In the genomic region with DNA sequence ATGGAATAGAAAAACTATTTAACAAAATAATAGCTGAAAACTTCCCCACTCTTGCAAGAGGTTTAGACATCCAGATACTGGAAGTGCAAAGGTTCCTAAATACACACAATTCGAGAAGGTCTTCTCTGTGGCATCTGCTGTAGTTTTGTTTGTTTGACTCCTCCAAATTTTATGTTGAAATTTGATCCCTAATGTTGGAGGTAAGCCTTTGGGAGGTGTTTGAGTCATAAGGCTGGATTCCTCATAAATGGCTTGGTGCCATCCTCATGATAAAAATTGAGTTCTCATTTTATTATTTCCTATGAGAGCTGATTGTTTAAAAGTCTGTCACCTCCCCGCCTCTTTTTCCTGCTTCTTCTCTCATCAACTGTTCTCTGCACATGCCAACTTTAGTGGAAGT, we compare ENCODE assay signal across 15 cellular contexts.
A peak's percentile ranks its signal among the peaks of the same experiment; 100 is the strongest.
DNase-seq lines count a peak whose midpoint lies in the region; ATAC-seq, FAIRE-seq and TF ChIP-seq lines count a peak whose summit lies in the region.
"Had no signal": no experiment of that assay in that cellular context is flagged by ENCODE, and none has a peak within 500 bp of the region (broad histone marks: within the 10 kb centered on the region; RNA-seq: fewer than 3 reads in every experiment).

No MANE protein-coding gene starts in this region.

- TF ChIP-seq CTCF in bronchial epithelial cell (IDR thresholded peaks at IDR 0.05; ENCODE audit: insufficient read depth, low read length, severe bottlenecking): no peak

- FAIRE-seq in bronchial epithelial cell (lab: Jason Lieb, UNC): no peak

- H3K36me3 ChIP-seq in bronchial epithelial cell (ENCODE audit: control insufficient read depth, insufficient read depth, low read length): no peaks in the 10 kb centered on the region
- H3K36me3 ChIP-seq: BLaER1 treated with 17β-estradiol and CSF1 and Interleukin-3, amounts not matched to agents 10 nM and 100 nM had no signal

- no peaks in the 10 kb centered on the region for H3K27me3 ChIP-seq in bronchial epithelial cell (ENCODE audit: control insufficient read depth, insufficient read depth, low read length)
- H3K27me3 ChIP-seq: BLaER1 treated with 17β-estradiol and CSF1 and Interleukin-3, amounts not matched to agents 10 nM and 100 nM had no signal

- H3K4me3 ChIP-seq in bronchial epithelial cell (ENCODE audit: low read depth, low read length): no peak overlapping the region
- H3K4me3 ChIP-seq: BLaER1 treated with 17β-estradiol and CSF1 and Interleukin-3, amounts not matched to agents 10 nM and 100 nM had no signal

- no peak for ATAC-seq in GM18909 (IDR thresholded peaks at IDR 0.05; ENCODE audit: poor library complexity, unreplicated experiment)
- ATAC-seq: Right ventricle myocardium inferior had no signal

- peak; percentile 46 for DNase-seq in NCI-H1105 treated with DMSO at 0.1 percent for 48 hours (lab: John Stamatoyannopoulos, UW)
- DNase-seq in NCI-H1105 (lab: John Stamatoyannopoulos, UW): no peak
- DNase-seq in NCI-H2171 (lab: John Stamatoyannopoulos, UW): peak; percentile 38
- DNase-seq in bronchial epithelial cell (ENCODE audit: low read depth): peak; percentile 67
- peak; percentile 34 for DNase-seq in iris pigment epithelial cell (ENCODE audit: low read depth)
- no peak for DNase-seq in NCI-H2029 treated with DMSO at 0.1 percent for 48 hours (lab: John Stamatoyannopoulos, UW)
- no peak for DNase-seq in NCI-H1436 (lab: John Stamatoyannopoulos, UW)
- DNase-seq: Karpas-422, MV-4-11, NCI-H146, NCI-H2107, SK-N-SH had no signal

Comparison
In these comparisons a context has a peak if more than half of its experiments do, and no peak if none do; other contexts are left out.
1. DNase-seq: peak in NCI-H1105 treated with DMSO at 0.1 percent for 48 hours (single experiment), NCI-H2171 (single experiment), bronchial epithelial cell (single experiment) and iris pigment epithelial cell (single experiment); none in NCI-H1105 (single experiment), NCI-H2029 treated with DMSO at 0.1 percent for 48 hours (single experiment) and NCI-H1436 (single experiment).